19 cellular contexts compared by ENCODE assay signal in genomic region chr15:70025413-70026296, GRCh38.
DNase-seq lines count a peak whose midpoint lies in the region; ATAC-seq and TF ChIP-seq lines count a peak whose summit lies in the region.
"Had no signal": no experiment of that assay in that cellular context is flagged by ENCODE, and none has a peak within 500 bp of the region (broad histone marks: within the 10 kb centered on the region; RNA-seq: fewer than 3 reads in every experiment).

No MANE protein-coding gene starts in this region.

- TF ChIP-seq POLR2A in gastrocnemius medialis (IDR thresholded peaks at IDR 0.05), result no peak

- intact Hi-C loops in gastrocnemius medialis (cut with DNase I; ENCODE audit: low total_unique reads), result loop anchor here (2.0 kb wide), 1 partner anchor 67 kb away; no protein-coding TSS in a partner anchor

- peaks cover 24 to 30% of the 10 kb centered on the region in 2 donors for H3K4me1 ChIP-seq in gastrocnemius medialis

- peaks cover 21% of the 10 kb centered on the region for H3K27me3 Mint-ChIP-seq in HFFc6 (ENCODE audit: insufficient read depth)

- TF ChIP-seq CTCF in gastrocnemius medialis (IDR thresholded peaks at IDR 0.05 in 4 of 5, conservative IDR thresholded peaks at IDR 0.05 in 1 of 5) (no peak), HFFc6 (IDR thresholded peaks at IDR 0.05) (no peak)

- H3K4me3 ChIP-seq in gastrocnemius medialis, result no peak overlapping the region
- H3K4me3 ChIP-seq: body of pancreas, esophagus muscularis mucosa, MG63, mucosa of descending colon, stomach had no signal

- H3K36me3 ChIP-seq in gastrocnemius medialis, result no peaks in the 10 kb centered on the region
- H3K36me3 ChIP-seq: esophagus muscularis mucosa, MG63, stomach had no signal

- no peaks in the 10 kb centered on the region for H3K27me3 ChIP-seq in gastrocnemius medialis
- H3K27me3 ChIP-seq: body of pancreas, esophagus muscularis mucosa, MG63, stomach had no signal

- H3K4me1 Mint-ChIP-seq in HFFc6 (ENCODE audit: low read depth), result peaks cover 21% of the 10 kb centered on the region

- no peak overlapping the region for H3K27ac ChIP-seq in gastrocnemius medialis
- H3K27ac ChIP-seq: body of pancreas, esophagus muscularis mucosa had no signal

- no peak overlapping the region for H3K4me3 Mint-ChIP-seq in HFFc6
- H3K4me3 Mint-ChIP-seq: activated B cell treated with CpG ODN at 0.5 μM for 24 hours; activated naive CD4-positive, alpha-beta T cell treated with anti-CD3 and anti-CD28 coated beads for 36 hours had no signal

- DNase-seq in CD1c-positive myeloid dendritic cell (ENCODE audit: extremely low spot score) (peak; percentile 23), LHCN-M2 (ENCODE audit: low read depth) (peak; percentile 74), fibroblast of gingiva (ENCODE audit: low read depth) (peak; percentile 20), gastrocnemius medialis (peak; percentile 14 to 40), NCI-H345 treated with DMSO at 0.1 percent for 48 hours (lab: John Stamatoyannopoulos, UW; ENCODE audit: unreplicated experiment) (no peak), HFFc6 (no peak)
- DNase-seq in activated CD4-positive, alpha-beta T cell treated with anti-CD3 and anti-CD28 coated beads, Interleukin-2, amount 50 U/mL, for 4 hours, result no peak
- DNase-seq: activated B cell treated with CpG ODN at 0.5 μM for 24 hours; activated naive CD4-positive, alpha-beta T cell treated with anti-CD3 and anti-CD28 coated beads for 36 hours; body of pancreas; DMS153; hippocampal formation; kidney glomerular epithelial cell; MG63; mucosa of descending colon; NCI-H2081 treated with DMSO at 0.1 percent for 48 hours; stimulated activated CD4-positive, alpha-beta T cell treated with anti-CD3 and anti-CD28 coated beads, Interleukin-12 subunit alpha, Interleukin-12 subunit beta, amount 100 ng/mL, for 4 hours; stomach had no signal

- no peaks in the 10 kb centered on the region for H3K9me3 ChIP-seq in gastrocnemius medialis
- H3K9me3 ChIP-seq: body of pancreas, esophagus muscularis mucosa, MG63, mucosa of descending colon, stomach had no signal

- ATAC-seq in gastrocnemius medialis, result peak; percentile 44 to 51
- ATAC-seq: body of pancreas, mucosa of descending colon had no signal

- in situ Hi-C loops in gastrocnemius medialis (cut with MboI; ENCODE audit: low sequenced_read_pairs in 4 of 4), result no loop called here

- H3K27ac Mint-ChIP-seq in HFFc6, result no peak overlapping the region
- H3K27ac Mint-ChIP-seq: activated B cell treated with CpG ODN at 0.5 μM for 24 hours; activated naive CD4-positive, alpha-beta T cell treated with anti-CD3 and anti-CD28 coated beads for 36 hours had no signal

- H3K36me3 Mint-ChIP-seq in HFFc6 (ENCODE audit: low read depth), result no peaks in the 10 kb centered on the region

- H3K9me3 Mint-ChIP-seq in HFFc6, result no peaks in the 10 kb centered on the region
- H3K9me3 Mint-ChIP-seq: activated B cell treated with CpG ODN at 0.5 μM for 24 hours; activated naive CD4-positive, alpha-beta T cell treated with anti-CD3 and anti-CD28 coated beads for 36 hours had no signal

Comparison
In these comparisons a context has a peak if more than half of its experiments do, and no peak if none do; other contexts are left out.
1. DNase-seq: peak in CD1c-positive myeloid dendritic cell (single experiment), LHCN-M2 (single experiment), fibroblast of gingiva (single experiment) and gastrocnemius medialis (2 of 2); none in NCI-H345 treated with DMSO at 0.1 percent for 48 hours (single experiment), HFFc6 (single experiment) and activated CD4-positive, alpha-beta T cell treated with anti-CD3 and anti-CD28 coated beads, Interleukin-2, amount 50 U/mL, for 4 hours (0 of 2).